Comparison of ENCODE assay signal across 1 cellular context in the genomic region with DNA sequence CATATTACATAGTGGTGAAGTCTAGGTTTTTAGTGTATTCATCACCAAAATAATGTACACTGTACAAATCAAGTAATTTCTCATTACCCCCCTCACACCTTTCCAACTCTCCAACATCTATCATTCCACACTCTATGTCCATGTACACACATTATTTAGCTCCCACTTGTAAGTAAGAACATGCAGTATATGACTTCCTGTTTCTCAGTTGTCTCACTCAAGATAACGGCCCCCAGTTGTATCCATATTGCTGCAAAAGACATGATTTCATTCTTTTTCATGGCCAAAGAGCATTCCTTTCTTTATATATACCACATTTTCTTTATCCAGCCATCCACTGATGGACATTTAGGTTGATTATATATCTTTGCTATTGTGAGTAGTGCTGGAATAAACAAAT.
TF ChIP-seq lines count a peak whose summit lies in the region.

No MANE protein-coding gene starts in this region.

TF ChIP-seq in K562, 482 proteins besides CTCF, POLR2A, EP300 and RAD21:
- peak; percentile 50; the same call in 1 of the 2 replicates for TF ChIP-seq CHAMP1 (IDR thresholded peaks at IDR 0.05)
- no peak for TF ChIP-seq POU5F1 (IDR thresholded peaks at IDR 0.05; ENCODE audit: borderline replicate concordance, low read depth, low read length, partially characterized antibody)
- TF ChIP-seq ETV1 (tag; conservative IDR thresholded peaks at IDR 0.05; ENCODE audit: low read depth): 0 out of 2 replicates have a peak, but pooled peaks have one; percentile 19
- no peak for TF ChIP-seq KDM4B (IDR thresholded peaks at IDR 0.05; ENCODE audit: borderline replicate concordance in 2 of 2, low read depth in 1 of 2)
- TF ChIP-seq SPI1 (IDR thresholded peaks at IDR 0.05; ENCODE audit: borderline replicate concordance, low read depth, low read length): peak; percentile 76
- TF ChIP-seq CHD4 (IDR thresholded peaks at IDR 0.05; ENCODE audit: insufficient read depth, insufficient replicate concordance, low read depth, low read length, poor library complexity, severe bottlenecking): no peak
